ENCODE assay signal across 1 cellular context in genomic region chr5:43997647-43998251, GRCh38.
TF ChIP-seq lines count a peak whose summit lies in the region.

No MANE protein-coding gene starts in this region.

TF ChIP-seq in HepG2, 621 proteins besides CTCF, POLR2A, EP300 and RAD21 (continued from another document and continues in another):
- TF ChIP-seq ZNF383 (CRISPR knock-in tag; IDR thresholded peaks at IDR 0.05; ENCODE audit: borderline replicate concordance) (no peak), MTA1 (CRISPR knock-in tag; IDR thresholded peaks at IDR 0.05; ENCODE audit: borderline replicate concordance) (peak; percentile 22; the same call in 1 of the 2 replicates), NR0B2 (CRISPR knock-in tag; IDR thresholded peaks at IDR 0.05) (no peak), ZNF562 (CRISPR knock-in tag; IDR thresholded peaks at IDR 0.05; ENCODE audit: borderline replicate concordance) (no peak), ZNF224 (CRISPR knock-in tag; IDR thresholded peaks at IDR 0.05) (no peak), HES4 (CRISPR knock-in tag; IDR thresholded peaks at IDR 0.05; ENCODE audit: borderline replicate concordance) (no peak), KDM2A (CRISPR knock-in tag; IDR thresholded peaks at IDR 0.05; ENCODE audit: borderline replicate concordance, low read depth) (peak; percentile 65; the same call in 1 of the 2 replicates), ZNF580 (CRISPR knock-in tag; IDR thresholded peaks at IDR 0.05; ENCODE audit: borderline replicate concordance, low read depth) (peak; percentile 77), RBM22 (optimal IDR thresholded peaks at IDR 0.05; ENCODE audit: low read length) (no peak), RARG (CRISPR knock-in tag; IDR thresholded peaks at IDR 0.05; ENCODE audit: low read depth) (no peak), PCBP2 (optimal IDR thresholded peaks at IDR 0.05; ENCODE audit: low read depth, low read length, poor library complexity, severe bottlenecking) (no peak), ZNF446 (CRISPR knock-in tag; IDR thresholded peaks at IDR 0.05) (no peak), ARNT2 (CRISPR knock-in tag; IDR thresholded peaks at IDR 0.05; ENCODE audit: low read depth) (peak; percentile 61; the same call in 1 of the 2 replicates), SOX6 (IDR thresholded peaks at IDR 0.05) (no peak), SOX6 (CRISPR knock-in tag; IDR thresholded peaks at IDR 0.05) (peak; percentile 99), NAIF1 (CRISPR knock-in tag; IDR thresholded peaks at IDR 0.05; ENCODE audit: borderline replicate concordance) (no peak), ZNF776 (CRISPR knock-in tag; IDR thresholded peaks at IDR 0.05) (no peak), SMYD3 (CRISPR knock-in tag; IDR thresholded peaks at IDR 0.05) (0 out of 2 replicates have a peak, but pooled peaks have one; percentile 37), ZNF775 (CRISPR knock-in tag; IDR thresholded peaks at IDR 0.05; ENCODE audit: borderline replicate concordance) (no peak; the same call in 1 of the 2 replicates), E2F1 (CRISPR knock-in tag; IDR thresholded peaks at IDR 0.05) (no peak), REPIN1 (CRISPR knock-in tag; IDR thresholded peaks at IDR 0.05; ENCODE audit: borderline replicate concordance, low read depth) (peak; percentile 71; the same call in 1 of the 2 replicates), PPARG (CRISPR knock-in tag; conservative IDR thresholded peaks at IDR 0.05) (peak; percentile 93), TRIM24 (CRISPR knock-in tag; IDR thresholded peaks at IDR 0.05) (peak; percentile 89), ZBTB21 (CRISPR knock-in tag; IDR thresholded peaks at IDR 0.05) (no peak), ZFX (CRISPR knock-in tag; IDR thresholded peaks at IDR 0.05; ENCODE audit: low read depth) (no peak; the same call in 1 of the 2 replicates), TCF7 (IDR thresholded peaks at IDR 0.05; ENCODE audit: low read depth) (peak; percentile 87), IKZF4 (CRISPR knock-in tag; IDR thresholded peaks at IDR 0.05; ENCODE audit: borderline replicate concordance, low read depth, not compliant biosample characterization) (no peak), ZNF343 (CRISPR knock-in tag; IDR thresholded peaks at IDR 0.05) (peak; percentile 34; the same call in 1 of the 2 replicates), HNF4G (IDR thresholded peaks at IDR 0.05; ENCODE audit: borderline replicate concordance, low read depth, low read length) (peak; percentile 66; the same call in 1 of the 2 replicates), HNF4G (CRISPR knock-in tag; IDR thresholded peaks at IDR 0.05; ENCODE audit: borderline replicate concordance, low read depth) (peak; percentile 92), ZSCAN9 (CRISPR knock-in tag; IDR thresholded peaks at IDR 0.05; ENCODE audit: borderline replicate concordance) (peak; percentile 63; the same call in 1 of the 2 replicates), TEAD3 (CRISPR knock-in tag; optimal IDR thresholded peaks at IDR 0.05; ENCODE audit: borderline replicate concordance) (peak; percentile 82), ZIK1 (CRISPR knock-in tag; IDR thresholded peaks at IDR 0.05; ENCODE audit: borderline replicate concordance, low read depth) (no peak), JUND (CRISPR knock-in tag; IDR thresholded peaks at IDR 0.05) (peak; percentile 72; the same call in 1 of the 2 replicates), ZNF101 (CRISPR knock-in tag; IDR thresholded peaks at IDR 0.05; ENCODE audit: borderline replicate concordance, low read depth) (no peak), SATB2 (CRISPR knock-in tag; IDR thresholded peaks at IDR 0.05) (no peak), ZNF20 (CRISPR knock-in tag; IDR thresholded peaks at IDR 0.05) (no peak), BCL6 (CRISPR knock-in tag; IDR thresholded peaks at IDR 0.05) (peak; percentile 88)
- TF ChIP-seq, protein P1, sequence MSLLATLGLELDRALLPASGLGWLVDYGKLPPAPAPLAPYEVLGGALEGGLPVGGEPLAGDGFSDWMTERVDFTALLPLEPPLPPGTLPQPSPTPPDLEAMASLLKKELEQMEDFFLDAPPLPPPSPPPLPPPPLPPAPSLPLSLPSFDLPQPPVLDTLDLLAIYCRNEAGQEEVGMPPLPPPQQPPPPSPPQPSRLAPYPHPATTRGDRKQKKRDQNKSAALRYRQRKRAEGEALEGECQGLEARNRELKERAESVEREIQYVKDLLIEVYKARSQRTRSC (CRISPR knock-in tag; IDR thresholded peaks at IDR 0.05; ENCODE audit: low read depth), result no peak
- TF ChIP-seq, protein P2, sequence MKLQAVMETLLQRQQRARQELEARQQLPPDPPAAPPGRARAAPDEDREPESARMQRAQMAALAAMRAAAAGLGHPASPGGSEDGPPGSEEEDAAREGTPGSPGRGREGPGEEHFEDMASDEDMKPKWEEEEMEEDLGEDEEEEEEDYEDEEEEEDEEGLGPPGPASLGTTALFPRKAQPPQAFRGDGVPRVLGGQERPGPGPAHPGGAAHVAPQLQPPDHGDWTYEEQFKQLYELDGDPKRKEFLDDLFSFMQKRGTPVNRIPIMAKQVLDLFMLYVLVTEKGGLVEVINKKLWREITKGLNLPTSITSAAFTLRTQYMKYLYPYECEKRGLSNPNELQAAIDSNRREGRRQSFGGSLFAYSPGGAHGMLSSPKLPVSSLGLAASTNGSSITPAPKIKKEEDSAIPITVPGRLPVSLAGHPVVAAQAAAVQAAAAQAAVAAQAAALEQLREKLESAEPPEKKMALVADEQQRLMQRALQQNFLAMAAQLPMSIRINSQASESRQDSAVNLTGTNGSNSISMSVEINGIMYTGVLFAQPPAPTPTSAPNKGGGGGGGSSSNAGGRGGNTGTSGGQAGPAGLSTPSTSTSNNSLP (IDR thresholded peaks at IDR 0.05; ENCODE audit: low read depth, low read length), result peak; percentile 99
- TF ChIP-seq, protein P3, sequence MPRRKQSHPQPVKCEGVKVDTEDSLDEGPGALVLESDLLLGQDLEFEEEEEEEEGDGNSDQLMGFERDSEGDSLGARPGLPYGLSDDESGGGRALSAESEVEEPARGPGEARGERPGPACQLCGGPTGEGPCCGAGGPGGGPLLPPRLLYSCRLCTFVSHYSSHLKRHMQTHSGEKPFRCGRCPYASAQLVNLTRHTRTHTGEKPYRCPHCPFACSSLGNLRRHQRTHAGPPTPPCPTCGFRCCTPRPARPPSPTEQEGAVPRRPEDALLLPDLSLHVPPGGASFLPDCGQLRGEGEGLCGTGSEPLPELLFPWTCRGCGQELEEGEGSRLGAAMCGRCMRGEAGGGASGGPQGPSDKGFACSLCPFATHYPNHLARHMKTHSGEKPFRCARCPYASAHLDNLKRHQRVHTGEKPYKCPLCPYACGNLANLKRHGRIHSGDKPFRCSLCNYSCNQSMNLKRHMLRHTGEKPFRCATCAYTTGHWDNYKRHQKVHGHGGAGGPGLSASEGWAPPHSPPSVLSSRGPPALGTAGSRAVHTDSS (CRISPR knock-in tag; conservative IDR thresholded peaks at IDR 0.05), result no peak
- TF ChIP-seq, protein P4, sequence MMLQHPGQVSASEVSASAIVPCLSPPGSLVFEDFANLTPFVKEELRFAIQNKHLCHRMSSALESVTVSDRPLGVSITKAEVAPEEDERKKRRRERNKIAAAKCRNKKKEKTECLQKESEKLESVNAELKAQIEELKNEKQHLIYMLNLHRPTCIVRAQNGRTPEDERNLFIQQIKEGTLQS (CRISPR knock-in tag; IDR thresholded peaks at IDR 0.05), result no peak; the same call in 1 of the 2 replicates
- TF ChIP-seq, protein P5, sequence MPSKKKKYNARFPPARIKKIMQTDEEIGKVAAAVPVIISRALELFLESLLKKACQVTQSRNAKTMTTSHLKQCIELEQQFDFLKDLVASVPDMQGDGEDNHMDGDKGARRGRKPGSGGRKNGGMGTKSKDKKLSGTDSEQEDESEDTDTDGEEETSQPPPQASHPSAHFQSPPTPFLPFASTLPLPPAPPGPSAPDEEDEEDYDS (CRISPR knock-in tag; IDR thresholded peaks at IDR 0.05), result peak; percentile 49; the same call in 1 of the 2 replicates
- TF ChIP-seq, protein P6, sequence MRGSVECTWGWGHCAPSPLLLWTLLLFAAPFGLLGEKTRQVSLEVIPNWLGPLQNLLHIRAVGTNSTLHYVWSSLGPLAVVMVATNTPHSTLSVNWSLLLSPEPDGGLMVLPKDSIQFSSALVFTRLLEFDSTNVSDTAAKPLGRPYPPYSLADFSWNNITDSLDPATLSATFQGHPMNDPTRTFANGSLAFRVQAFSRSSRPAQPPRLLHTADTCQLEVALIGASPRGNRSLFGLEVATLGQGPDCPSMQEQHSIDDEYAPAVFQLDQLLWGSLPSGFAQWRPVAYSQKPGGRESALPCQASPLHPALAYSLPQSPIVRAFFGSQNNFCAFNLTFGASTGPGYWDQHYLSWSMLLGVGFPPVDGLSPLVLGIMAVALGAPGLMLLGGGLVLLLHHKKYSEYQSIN (CRISPR knock-in tag; IDR thresholded peaks at IDR 0.05; ENCODE audit: borderline replicate concordance), result no peak
- TF ChIP-seq, protein P7, sequence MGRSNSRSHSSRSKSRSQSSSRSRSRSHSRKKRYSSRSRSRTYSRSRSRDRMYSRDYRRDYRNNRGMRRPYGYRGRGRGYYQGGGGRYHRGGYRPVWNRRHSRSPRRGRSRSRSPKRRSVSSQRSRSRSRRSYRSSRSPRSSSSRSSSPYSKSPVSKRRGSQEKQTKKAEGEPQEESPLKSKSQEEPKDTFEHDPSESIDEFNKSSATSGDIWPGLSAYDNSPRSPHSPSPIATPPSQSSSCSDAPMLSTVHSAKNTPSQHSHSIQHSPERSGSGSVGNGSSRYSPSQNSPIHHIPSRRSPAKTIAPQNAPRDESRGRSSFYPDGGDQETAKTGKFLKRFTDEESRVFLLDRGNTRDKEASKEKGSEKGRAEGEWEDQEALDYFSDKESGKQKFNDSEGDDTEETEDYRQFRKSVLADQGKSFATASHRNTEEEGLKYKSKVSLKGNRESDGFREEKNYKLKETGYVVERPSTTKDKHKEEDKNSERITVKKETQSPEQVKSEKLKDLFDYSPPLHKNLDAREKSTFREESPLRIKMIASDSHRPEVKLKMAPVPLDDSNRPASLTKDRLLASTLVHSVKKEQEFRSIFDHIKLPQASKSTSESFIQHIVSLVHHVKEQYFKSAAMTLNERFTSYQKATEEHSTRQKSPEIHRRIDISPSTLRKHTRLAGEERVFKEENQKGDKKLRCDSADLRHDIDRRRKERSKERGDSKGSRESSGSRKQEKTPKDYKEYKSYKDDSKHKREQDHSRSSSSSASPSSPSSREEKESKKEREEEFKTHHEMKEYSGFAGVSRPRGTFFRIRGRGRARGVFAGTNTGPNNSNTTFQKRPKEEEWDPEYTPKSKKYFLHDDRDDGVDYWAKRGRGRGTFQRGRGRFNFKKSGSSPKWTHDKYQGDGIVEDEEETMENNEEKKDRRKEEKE (IDR thresholded peaks at IDR 0.05), result no peak
- TF ChIP-seq, protein P8, sequence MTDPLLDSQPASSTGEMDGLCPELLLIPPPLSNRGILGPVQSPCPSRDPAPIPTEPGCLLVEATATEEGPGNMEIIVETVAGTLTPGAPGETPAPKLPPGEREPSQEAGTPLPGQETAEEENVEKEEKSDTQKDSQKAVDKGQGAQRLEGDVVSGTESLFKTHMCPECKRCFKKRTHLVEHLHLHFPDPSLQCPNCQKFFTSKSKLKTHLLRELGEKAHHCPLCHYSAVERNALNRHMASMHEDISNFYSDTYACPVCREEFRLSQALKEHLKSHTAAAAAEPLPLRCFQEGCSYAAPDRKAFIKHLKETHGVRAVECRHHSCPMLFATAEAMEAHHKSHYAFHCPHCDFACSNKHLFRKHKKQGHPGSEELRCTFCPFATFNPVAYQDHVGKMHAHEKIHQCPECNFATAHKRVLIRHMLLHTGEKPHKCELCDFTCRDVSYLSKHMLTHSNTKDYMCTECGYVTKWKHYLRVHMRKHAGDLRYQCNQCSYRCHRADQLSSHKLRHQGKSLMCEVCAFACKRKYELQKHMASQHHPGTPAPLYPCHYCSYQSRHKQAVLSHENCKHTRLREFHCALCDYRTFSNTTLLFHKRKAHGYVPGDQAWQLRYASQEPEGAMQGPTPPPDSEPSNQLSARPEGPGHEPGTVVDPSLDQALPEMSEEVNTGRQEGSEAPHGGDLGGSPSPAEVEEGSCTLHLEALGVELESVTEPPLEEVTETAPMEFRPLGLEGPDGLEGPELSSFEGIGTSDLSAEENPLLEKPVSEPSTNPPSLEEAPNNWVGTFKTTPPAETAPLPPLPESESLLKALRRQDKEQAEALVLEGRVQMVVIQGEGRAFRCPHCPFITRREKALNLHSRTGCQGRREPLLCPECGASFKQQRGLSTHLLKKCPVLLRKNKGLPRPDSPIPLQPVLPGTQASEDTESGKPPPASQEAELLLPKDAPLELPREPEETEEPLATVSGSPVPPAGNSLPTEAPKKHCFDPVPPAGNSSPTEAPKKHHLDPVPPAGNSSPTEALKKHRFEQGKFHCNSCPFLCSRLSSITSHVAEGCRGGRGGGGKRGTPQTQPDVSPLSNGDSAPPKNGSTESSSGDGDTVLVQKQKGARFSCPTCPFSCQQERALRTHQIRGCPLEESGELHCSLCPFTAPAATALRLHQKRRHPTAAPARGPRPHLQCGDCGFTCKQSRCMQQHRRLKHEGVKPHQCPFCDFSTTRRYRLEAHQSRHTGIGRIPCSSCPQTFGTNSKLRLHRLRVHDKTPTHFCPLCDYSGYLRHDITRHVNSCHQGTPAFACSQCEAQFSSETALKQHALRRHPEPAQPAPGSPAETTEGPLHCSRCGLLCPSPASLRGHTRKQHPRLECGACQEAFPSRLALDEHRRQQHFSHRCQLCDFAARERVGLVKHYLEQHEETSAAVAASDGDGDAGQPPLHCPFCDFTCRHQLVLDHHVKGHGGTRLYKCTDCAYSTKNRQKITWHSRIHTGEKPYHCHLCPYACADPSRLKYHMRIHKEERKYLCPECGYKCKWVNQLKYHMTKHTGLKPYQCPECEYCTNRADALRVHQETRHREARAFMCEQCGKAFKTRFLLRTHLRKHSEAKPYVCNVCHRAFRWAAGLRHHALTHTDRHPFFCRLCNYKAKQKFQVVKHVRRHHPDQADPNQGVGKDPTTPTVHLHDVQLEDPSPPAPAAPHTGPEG (CRISPR knock-in tag; IDR thresholded peaks at IDR 0.05), result no peak
